8 cellular contexts compared by ENCODE assay signal in genomic region chr4:112765317-112765989, GRCh38.
DNase-seq lines count a peak whose midpoint lies in the region; ATAC-seq and TF ChIP-seq lines count a peak whose summit lies in the region.

No MANE protein-coding gene starts in this region.

- H3K4me3 ChIP-seq in HEK293 (ENCODE audit: low read depth, low read length) (no peak overlapping the region), cardiac fibroblast (replicated peaks in 1 of 2; ENCODE audit: low read depth in 2 of 2, low read length in 2 of 2) (no peak overlapping the region)

- no peak overlapping the region for H3K27ac ChIP-seq in HEK293 (ENCODE audit: extremely low read depth, low read depth, low read length)

- DNase-seq in NCI-H2029 treated with DMSO at 0.1 percent for 48 hours (lab: John Stamatoyannopoulos, UW) (peak; percentile 4), NCI-H2029 (lab: John Stamatoyannopoulos, UW) (no peak), NCI-H748 treated with DMSO at 0.1 percent for 48 hours (lab: John Stamatoyannopoulos, UW) (peak; percentile 27), cardiac fibroblast (ENCODE audit: low read depth in 2 of 2) (peak; percentile 25 to 36), myocyte (ENCODE audit: low read depth) (peak; percentile 21)

- H3K36me3 ChIP-seq in HEK293 (ENCODE audit: control insufficient read depth in 2 of 2, insufficient read depth in 1 of 2, low read length in 2 of 2): no peaks in the 10 kb centered on the region

- CTCF ChIA-PET in HEK293 (lab: Yijun Ruan, JAX): interaction anchor here (0.5 to 3.6 kb wide), 39 partner anchors 9 to 666 kb away, joined by 3 to 56 read pairs (median 4); partner anchors contain the start of genes LARP7 and ZGRF1

- TF ChIP-seq CTCF in HEK293 (tag by site-specific recombination; IDR thresholded peaks at IDR 0.05) (no peak), cardiac fibroblast (IDR thresholded peaks at IDR 0.05; ENCODE audit: low read depth, low read length) (peak; percentile 50)

- no peak for ATAC-seq in HG03025 (IDR thresholded peaks at IDR 0.05; ENCODE audit: low FRiP score, unreplicated experiment)
- ATAC-seq in GM21381 (IDR thresholded peaks at IDR 0.05; ENCODE audit: unreplicated experiment): no peak

- no peaks in the 10 kb centered on the region for H3K9me3 ChIP-seq in HEK293 (ENCODE audit: control insufficient read depth, insufficient read depth, low read depth, low read length)

- H3K4me1 ChIP-seq in HEK293 (ENCODE audit: control insufficient read depth, insufficient read depth, low read length): 0 out of 2 replicates have a peak, but pooled peaks cover 2% of the 10 kb centered on the region

- POLR2A ChIA-PET in HEK293 (lab: Yijun Ruan, JAX): no interaction called here

TF ChIP-seq in HEK293, 187 proteins besides CTCF, POLR2A, EP300 and RAD21:
- TF ChIP-seq ZNF639 (tag by site-specific recombination; IDR thresholded peaks at IDR 0.05) (no peak), ZNF76 (tag by site-specific recombination; IDR thresholded peaks at IDR 0.05; ENCODE audit: borderline replicate concordance, low read depth) (no peak), ZBTB17 (tag by site-specific recombination; IDR thresholded peaks at IDR 0.05) (0 out of 2 replicates have a peak, but pooled peaks have one; percentile 16), ZBTB8A (tag by site-specific recombination; IDR thresholded peaks at IDR 0.05) (no peak), ZNF654 (tag by site-specific recombination; IDR thresholded peaks at IDR 0.05; ENCODE audit: low read depth) (peak; percentile 60), ZNF10 (tag by site-specific recombination; IDR thresholded peaks at IDR 0.05) (no peak), ZNF335 (tag by site-specific recombination; conservative IDR thresholded peaks at IDR 0.05) (peak; percentile 74)
- TF ChIP-seq, protein P1, sequence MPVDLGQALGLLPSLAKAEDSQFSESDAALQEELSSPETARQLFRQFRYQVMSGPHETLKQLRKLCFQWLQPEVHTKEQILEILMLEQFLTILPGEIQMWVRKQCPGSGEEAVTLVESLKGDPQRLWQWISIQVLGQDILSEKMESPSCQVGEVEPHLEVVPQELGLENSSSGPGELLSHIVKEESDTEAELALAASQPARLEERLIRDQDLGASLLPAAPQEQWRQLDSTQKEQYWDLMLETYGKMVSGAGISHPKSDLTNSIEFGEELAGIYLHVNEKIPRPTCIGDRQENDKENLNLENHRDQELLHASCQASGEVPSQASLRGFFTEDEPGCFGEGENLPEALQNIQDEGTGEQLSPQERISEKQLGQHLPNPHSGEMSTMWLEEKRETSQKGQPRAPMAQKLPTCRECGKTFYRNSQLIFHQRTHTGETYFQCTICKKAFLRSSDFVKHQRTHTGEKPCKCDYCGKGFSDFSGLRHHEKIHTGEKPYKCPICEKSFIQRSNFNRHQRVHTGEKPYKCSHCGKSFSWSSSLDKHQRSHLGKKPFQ (tag by site-specific recombination; IDR thresholded peaks at IDR 0.05): no peak
- TF ChIP-seq, protein P2, sequence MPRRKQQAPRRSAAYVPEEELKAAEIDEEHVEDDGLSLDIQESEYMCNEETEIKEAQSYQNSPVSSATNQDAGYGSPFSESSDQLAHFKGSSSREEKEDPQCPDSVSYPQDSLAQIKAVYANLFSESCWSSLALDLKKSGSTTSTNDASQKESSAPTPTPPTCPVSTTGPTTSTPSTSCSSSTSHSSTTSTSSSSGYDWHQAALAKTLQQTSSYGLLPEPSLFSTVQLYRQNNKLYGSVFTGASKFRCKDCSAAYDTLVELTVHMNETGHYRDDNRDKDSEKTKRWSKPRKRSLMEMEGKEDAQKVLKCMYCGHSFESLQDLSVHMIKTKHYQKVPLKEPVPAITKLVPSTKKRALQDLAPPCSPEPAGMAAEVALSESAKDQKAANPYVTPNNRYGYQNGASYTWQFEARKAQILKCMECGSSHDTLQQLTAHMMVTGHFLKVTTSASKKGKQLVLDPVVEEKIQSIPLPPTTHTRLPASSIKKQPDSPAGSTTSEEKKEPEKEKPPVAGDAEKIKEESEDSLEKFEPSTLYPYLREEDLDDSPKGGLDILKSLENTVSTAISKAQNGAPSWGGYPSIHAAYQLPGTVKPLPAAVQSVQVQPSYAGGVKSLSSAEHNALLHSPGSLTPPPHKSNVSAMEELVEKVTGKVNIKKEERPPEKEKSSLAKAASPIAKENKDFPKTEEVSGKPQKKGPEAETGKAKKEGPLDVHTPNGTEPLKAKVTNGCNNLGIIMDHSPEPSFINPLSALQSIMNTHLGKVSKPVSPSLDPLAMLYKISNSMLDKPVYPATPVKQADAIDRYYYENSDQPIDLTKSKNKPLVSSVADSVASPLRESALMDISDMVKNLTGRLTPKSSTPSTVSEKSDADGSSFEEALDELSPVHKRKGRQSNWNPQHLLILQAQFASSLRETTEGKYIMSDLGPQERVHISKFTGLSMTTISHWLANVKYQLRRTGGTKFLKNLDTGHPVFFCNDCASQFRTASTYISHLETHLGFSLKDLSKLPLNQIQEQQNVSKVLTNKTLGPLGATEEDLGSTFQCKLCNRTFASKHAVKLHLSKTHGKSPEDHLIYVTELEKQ (tag by site-specific recombination; IDR thresholded peaks at IDR 0.05; ENCODE audit: borderline replicate concordance): no peak
- TF ChIP-seq, protein P3, sequence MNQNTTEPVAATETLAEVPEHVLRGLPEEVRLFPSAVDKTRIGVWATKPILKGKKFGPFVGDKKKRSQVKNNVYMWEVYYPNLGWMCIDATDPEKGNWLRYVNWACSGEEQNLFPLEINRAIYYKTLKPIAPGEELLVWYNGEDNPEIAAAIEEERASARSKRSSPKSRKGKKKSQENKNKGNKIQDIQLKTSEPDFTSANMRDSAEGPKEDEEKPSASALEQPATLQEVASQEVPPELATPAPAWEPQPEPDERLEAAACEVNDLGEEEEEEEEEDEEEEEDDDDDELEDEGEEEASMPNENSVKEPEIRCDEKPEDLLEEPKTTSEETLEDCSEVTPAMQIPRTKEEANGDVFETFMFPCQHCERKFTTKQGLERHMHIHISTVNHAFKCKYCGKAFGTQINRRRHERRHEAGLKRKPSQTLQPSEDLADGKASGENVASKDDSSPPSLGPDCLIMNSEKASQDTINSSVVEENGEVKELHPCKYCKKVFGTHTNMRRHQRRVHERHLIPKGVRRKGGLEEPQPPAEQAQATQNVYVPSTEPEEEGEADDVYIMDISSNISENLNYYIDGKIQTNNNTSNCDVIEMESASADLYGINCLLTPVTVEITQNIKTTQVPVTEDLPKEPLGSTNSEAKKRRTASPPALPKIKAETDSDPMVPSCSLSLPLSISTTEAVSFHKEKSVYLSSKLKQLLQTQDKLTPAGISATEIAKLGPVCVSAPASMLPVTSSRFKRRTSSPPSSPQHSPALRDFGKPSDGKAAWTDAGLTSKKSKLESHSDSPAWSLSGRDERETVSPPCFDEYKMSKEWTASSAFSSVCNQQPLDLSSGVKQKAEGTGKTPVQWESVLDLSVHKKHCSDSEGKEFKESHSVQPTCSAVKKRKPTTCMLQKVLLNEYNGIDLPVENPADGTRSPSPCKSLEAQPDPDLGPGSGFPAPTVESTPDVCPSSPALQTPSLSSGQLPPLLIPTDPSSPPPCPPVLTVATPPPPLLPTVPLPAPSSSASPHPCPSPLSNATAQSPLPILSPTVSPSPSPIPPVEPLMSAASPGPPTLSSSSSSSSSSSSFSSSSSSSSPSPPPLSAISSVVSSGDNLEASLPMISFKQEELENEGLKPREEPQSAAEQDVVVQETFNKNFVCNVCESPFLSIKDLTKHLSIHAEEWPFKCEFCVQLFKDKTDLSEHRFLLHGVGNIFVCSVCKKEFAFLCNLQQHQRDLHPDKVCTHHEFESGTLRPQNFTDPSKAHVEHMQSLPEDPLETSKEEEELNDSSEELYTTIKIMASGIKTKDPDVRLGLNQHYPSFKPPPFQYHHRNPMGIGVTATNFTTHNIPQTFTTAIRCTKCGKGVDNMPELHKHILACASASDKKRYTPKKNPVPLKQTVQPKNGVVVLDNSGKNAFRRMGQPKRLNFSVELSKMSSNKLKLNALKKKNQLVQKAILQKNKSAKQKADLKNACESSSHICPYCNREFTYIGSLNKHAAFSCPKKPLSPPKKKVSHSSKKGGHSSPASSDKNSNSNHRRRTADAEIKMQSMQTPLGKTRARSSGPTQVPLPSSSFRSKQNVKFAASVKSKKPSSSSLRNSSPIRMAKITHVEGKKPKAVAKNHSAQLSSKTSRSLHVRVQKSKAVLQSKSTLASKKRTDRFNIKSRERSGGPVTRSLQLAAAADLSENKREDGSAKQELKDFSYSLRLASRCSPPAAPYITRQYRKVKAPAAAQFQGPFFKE (tag by site-specific recombination; IDR thresholded peaks at IDR 0.05; ENCODE audit: borderline replicate concordance): no peak
